ENCODE assay signal across 1 cellular context in the genomic region with DNA sequence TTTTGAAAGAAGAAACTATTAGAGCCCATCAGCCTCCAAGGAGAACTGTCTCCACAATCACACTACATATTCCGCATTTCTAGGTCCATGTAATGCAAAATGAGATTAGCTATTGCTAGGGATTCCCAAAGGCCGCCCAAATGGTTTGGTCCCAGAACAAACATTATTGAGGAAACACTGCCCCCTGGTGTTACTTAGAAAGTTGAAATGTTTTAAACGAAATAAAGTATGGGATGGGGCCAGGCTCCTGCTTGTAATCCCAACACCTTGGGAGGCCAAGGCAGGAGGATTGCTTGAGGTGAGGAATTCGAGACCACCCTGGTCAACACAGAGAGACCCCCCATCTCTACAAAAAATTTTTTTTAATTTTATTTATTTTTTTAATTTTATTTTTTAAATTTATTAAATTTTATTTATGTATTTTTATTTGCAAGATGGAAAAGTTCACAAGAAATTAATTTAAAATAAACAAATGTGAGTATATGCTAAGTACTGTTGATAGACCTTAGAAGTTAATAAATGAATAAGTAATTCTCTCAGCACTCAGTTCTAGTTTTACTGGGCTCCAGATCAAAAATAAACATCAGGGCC.
TF ChIP-seq lines count a peak whose summit lies in the region.

No MANE protein-coding gene starts in this region.

TF ChIP-seq in HCT116, 20 proteins besides CTCF, POLR2A, EP300 and RAD21 (continued from another document):
- TF ChIP-seq TCF7L2 (IDR thresholded peaks at IDR 0.05; ENCODE audit: borderline replicate concordance, extremely low read depth, insufficient read depth, insufficient read length), result no peak
